ENCODE assay signal across 8 cellular contexts in genomic region chr19:21569497-21569870, GRCh38.
A peak's percentile ranks its signal among the peaks of the same experiment; 100 is the strongest.
DNase-seq lines count a peak whose midpoint lies in the region; ATAC-seq and TF ChIP-seq lines count a peak whose summit lies in the region.

No MANE protein-coding gene starts in this region.

- no peaks in the 10 kb centered on the region for H3K27me3 ChIP-seq in PC-3 (ENCODE audit: low read length)

- H3K27ac Mint-ChIP-seq in T-helper 17 cell, result peak overlapping the region; percentile 97

- no peaks in the 10 kb centered on the region for H3K27me3 Mint-ChIP-seq in T-helper 17 cell

- H3K79me2 ChIP-seq in PC-3 (ENCODE audit: low read length), result no peaks in the 10 kb centered on the region

- H3K4me1 ChIP-seq in PC-3 (ENCODE audit: insufficient read depth, low read length), result no peaks in the 10 kb centered on the region

- H3K36me3 ChIP-seq in PC-3 (ENCODE audit: low read depth, low read length), result no peaks in the 10 kb centered on the region

- no TSS peak for BruUV-seq in PC-3 (replicated peaks; lab: Mats Ljungman, UMichigan)

- POLR2A ChIA-PET in PC-3 (lab: Charles Lee; ENCODE audit: unreplicated experiment), result no interaction called here

- CTCF ChIA-PET in PC-3 (lab: Charles Lee), result no interaction called here

- H3F3A ChIP-seq in PC-3 (ENCODE audit: low read length, unreplicated experiment), result no peaks in the 10 kb centered on the region

- H3K36me3 Mint-ChIP-seq in T-helper 17 cell (ENCODE audit: low read depth), result no peaks in the 10 kb centered on the region

- H3K4me2 ChIP-seq in PC-3 (ENCODE audit: low read length), result no peak overlapping the region

- no peaks in the 10 kb centered on the region for H4K20me1 ChIP-seq in PC-3 (ENCODE audit: low read length)

- DNase-seq in COLO668 (lab: John Stamatoyannopoulos, UW; ENCODE audit: unreplicated experiment) (peak; percentile 51), T-helper 17 cell (peak in 1 of 3 donors; percentile 33), retinal pigment epithelial cell (ENCODE audit: low read depth) (peak; percentile 46), PC-3 (no peak), cerebellum (ENCODE audit: low spot score) (no peak)
- peak; percentile 33 for DNase-seq in effector CD8-positive, alpha-beta T cell (lab: John Stamatoyannopoulos, UW)

- H3K27ac ChIP-seq in PC-3 (ENCODE audit: low read length), result no peak overlapping the region

- TF ChIP-seq CTCF in retinal pigment epithelial cell (conservative IDR thresholded peaks at IDR 0.05; ENCODE audit: low read depth, low read length) (no peak), PC-3 (conservative IDR thresholded peaks at IDR 0.05; ENCODE audit: low read depth, low read length) (no peak)

- intact Hi-C loops in PC-3 (cut with micrococcal nuclease), result no loop called here

- no peak overlapping the region for H3K9ac ChIP-seq in PC-3 (ENCODE audit: low read length)

- H3K4me3 Mint-ChIP-seq in T-helper 17 cell, result peak overlapping the region; percentile 93

- H3K4me3 ChIP-seq in retinal pigment epithelial cell (ENCODE audit: low read length) (peak overlapping the region; percentile 71), PC-3 (ENCODE audit: low read length) (no peak overlapping the region)

- H3K9me2 ChIP-seq in PC-3 (replicated peaks; ENCODE audit: low read length), result no peaks in the 10 kb centered on the region

- ATAC-seq in T-helper 17 cell, result peak; percentile 68
- ATAC-seq in PC-3, result no peak
- no peak for ATAC-seq in HG03135 (IDR thresholded peaks at IDR 0.05; ENCODE audit: unreplicated experiment)
- no peak for ATAC-seq in HG02870 (IDR thresholded peaks at IDR 0.05; ENCODE audit: unreplicated experiment)

- no peaks in the 10 kb centered on the region for H3K4me1 Mint-ChIP-seq in T-helper 17 cell

- no peaks in the 10 kb centered on the region for H3K9me3 ChIP-seq in T-helper 17 cell (ENCODE audit: control insufficient read depth, low read length, poor library complexity, severe bottlenecking)
- H3K9me3 ChIP-seq in PC-3 (ENCODE audit: low read length), result peaks cover 19% of the 10 kb centered on the region; the same call in 1 of the 2 replicates

- no peak overlapping the region for H2AFZ ChIP-seq in PC-3 (ENCODE audit: low read length)

Comparison
In these comparisons a context has a peak if more than half of its experiments do, and no peak if none do; other contexts are left out.
1. DNase-seq: peak in COLO668 (single experiment), effector CD8-positive, alpha-beta T cell (single experiment) and retinal pigment epithelial cell (single experiment); none in PC-3 (single experiment) and cerebellum (single experiment).